ENCODE assay signal across 1 cellular context in the genomic region with DNA sequence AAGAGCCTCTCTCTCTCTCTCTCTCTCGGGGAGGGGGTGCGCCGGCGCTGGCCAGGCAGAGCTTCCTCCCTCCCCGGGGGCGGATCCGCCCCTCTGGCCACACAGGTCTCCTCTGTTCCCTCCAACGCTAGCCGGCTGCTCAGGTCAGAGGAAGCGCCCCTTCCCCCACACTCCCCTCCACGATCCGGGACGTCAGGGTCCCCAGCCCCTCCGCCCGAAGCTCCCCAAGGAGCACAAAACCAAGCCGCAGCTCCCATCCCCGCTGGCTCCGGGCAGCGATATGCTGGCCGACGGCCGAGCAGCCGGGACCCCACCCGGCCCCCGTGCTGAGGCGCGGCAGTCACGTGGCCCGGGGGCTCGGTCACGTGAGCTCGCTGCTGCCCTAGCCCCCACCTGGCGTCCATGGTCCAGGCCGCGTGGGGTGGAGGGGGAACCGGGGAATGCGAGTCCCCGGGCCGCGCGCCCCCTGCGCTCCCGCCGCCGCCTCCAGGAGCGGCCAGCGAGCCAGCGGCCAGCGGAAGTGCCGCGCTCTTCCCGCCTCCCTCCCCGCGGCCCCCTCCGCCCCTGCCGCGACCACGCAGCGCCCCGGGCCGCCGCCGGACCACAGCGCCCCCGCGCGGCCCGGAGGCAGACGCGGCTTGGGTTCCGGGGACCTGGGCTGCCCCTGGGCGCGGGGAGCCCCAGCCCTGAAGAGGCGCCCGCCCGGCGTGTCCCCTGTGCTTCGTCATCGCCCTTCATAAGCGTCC.
TF ChIP-seq lines count a peak whose summit lies in the region.

A gene with protein sequence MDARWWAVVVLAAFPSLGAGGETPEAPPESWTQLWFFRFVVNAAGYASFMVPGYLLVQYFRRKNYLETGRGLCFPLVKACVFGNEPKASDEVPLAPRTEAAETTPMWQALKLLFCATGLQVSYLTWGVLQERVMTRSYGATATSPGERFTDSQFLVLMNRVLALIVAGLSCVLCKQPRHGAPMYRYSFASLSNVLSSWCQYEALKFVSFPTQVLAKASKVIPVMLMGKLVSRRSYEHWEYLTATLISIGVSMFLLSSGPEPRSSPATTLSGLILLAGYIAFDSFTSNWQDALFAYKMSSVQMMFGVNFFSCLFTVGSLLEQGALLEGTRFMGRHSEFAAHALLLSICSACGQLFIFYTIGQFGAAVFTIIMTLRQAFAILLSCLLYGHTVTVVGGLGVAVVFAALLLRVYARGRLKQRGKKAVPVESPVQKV (minus strand): TSS at position 522 of the 746 bp plus-strand sequence. CDS start 118 bp downstream, at position 404.

TF ChIP-seq in Ishikawa, 13 proteins besides CTCF, POLR2A, EP300 and RAD21 (continued from another document):
- TF ChIP-seq, protein P1, sequence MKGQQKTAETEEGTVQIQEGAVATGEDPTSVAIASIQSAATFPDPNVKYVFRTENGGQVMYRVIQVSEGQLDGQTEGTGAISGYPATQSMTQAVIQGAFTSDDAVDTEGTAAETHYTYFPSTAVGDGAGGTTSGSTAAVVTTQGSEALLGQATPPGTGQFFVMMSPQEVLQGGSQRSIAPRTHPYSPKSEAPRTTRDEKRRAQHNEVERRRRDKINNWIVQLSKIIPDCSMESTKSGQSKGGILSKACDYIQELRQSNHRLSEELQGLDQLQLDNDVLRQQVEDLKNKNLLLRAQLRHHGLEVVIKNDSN (IDR thresholded peaks at IDR 0.05) = peak; percentile 99
- TF ChIP-seq CREB1 (IDR thresholded peaks at IDR 0.05; ENCODE audit: low read depth) = no peak
